In the genomic region with DNA sequence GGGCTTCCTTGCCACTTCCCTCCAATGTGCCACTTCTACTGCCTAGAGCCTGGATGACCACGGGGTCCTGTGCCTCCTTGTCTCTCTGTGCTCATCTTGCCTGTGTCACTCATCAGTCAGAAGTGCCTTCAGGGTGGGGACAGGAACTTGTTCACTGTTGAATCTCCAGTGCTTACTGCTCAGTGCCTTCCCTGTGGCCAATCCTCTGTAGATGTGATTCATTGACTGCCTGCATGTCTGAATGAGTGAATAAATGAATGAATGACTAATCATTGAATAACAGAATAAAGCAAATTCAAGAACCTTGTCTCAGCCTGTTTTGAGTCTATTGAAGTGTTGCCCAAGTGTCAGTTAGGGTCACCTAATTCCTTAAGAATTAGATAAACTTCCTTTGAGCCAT, we compare ENCODE assay signal across 19 cellular contexts. TPM values are rescaled to one million over a fixed set of nuclear protein-coding genes. Genes with fewer than 3 reads are reported as not detected.
DNase-seq lines count a peak whose midpoint lies in the region; TF ChIP-seq lines count a peak whose summit lies in the region.
"Had no signal": no experiment of that assay in that cellular context is flagged by ENCODE, and none has a peak within 500 bp of the region (broad histone marks: within the 10 kb centered on the region; RNA-seq: fewer than 3 reads in every experiment).

No MANE protein-coding gene starts in this region.

- H3K9me3 ChIP-seq in breast epithelium, result no peaks in the 10 kb centered on the region
- H3K9me3 ChIP-seq in MG63, result no peaks in the 10 kb centered on the region

- intact Hi-C loops in MCF 10A (cut with micrococcal nuclease), result loop anchor here (10.0 kb wide), 1 partner anchor 111 kb away; no protein-coding TSS in a partner anchor
- intact Hi-C loops in breast epithelium (cut with DNase I; ENCODE audit: low total_unique reads), result no loop called here
- intact Hi-C loops in head of caudate nucleus (cut with DNase I), result loop anchor here (5.0 kb wide), 1 partner anchor 273 kb away; no protein-coding TSS in a partner anchor
- intact Hi-C loops in posterior vena cava (cut with DNase I), result loop anchor here in 1 of 2 donors (10.0 kb wide), 1 partner anchor 271 kb away; no protein-coding TSS in a partner anchor

- H3K4me1 Mint-ChIP-seq in MCF 10A (ENCODE audit: insufficient read depth, unreplicated experiment), result peaks cover 17% of the 10 kb centered on the region
- H3K4me1 Mint-ChIP-seq: neural crest cell had no signal

- POLR2A ChIA-PET in MCF 10A (lab: Yijun Ruan, JAX), result no interaction called here

- H3K27ac ChIP-seq in breast epithelium (no peak overlapping the region), epithelial cell of prostate (peak overlapping the region; percentile 98)

- H3K27me3 Mint-ChIP-seq in MCF 10A (ENCODE audit: insufficient read depth, unreplicated experiment), result no peaks in the 10 kb centered on the region
- H3K27me3 Mint-ChIP-seq: CD4-positive, alpha-beta T cell had no signal

- no peaks in the 10 kb centered on the region for H3K36me3 Mint-ChIP-seq in MCF 10A (ENCODE audit: insufficient read depth, unreplicated experiment)

- no peaks in the 10 kb centered on the region for H3K36me3 ChIP-seq in breast epithelium
- no peaks in the 10 kb centered on the region for H3K36me3 ChIP-seq in MG63

- no peak overlapping the region for H3K27ac Mint-ChIP-seq in MCF 10A (ENCODE audit: low read depth, unreplicated experiment)
- H3K27ac Mint-ChIP-seq: CD4-positive, alpha-beta T cell had no signal

- no peak for TF ChIP-seq CTCF in MCF 10A (IDR thresholded peaks at IDR 0.05; ENCODE audit: unreplicated experiment)
- TF ChIP-seq CTCF in breast epithelium (IDR thresholded peaks at IDR 0.05), result no peak

- no peaks in the 10 kb centered on the region for H3K4me1 ChIP-seq in breast epithelium

- BruUV-seq in MCF 10A (replicated peaks; lab: Mats Ljungman, UMichigan), result no TSS peak

- CTCF ChIA-PET in MCF 10A (lab: Yijun Ruan, JAX), result interaction anchor here (1.0 to 5.8 kb wide), 3 partner anchors 41 to 301 kb away, joined by 3 to 71 read pairs (median 50); a partner anchor contains a TSS

- H3K9me3 Mint-ChIP-seq in MCF 10A (ENCODE audit: unreplicated experiment), result no peaks in the 10 kb centered on the region
- H3K9me3 Mint-ChIP-seq: CD4-positive, alpha-beta T cell; neural crest cell had no signal

- DNase-seq in MCF 10A (ENCODE audit: unreplicated experiment) (peak; percentile 50), breast epithelium (ENCODE audit: low spot score in 2 of 2) (no peak), MG63 (peak; percentile 29), epithelial cell of prostate (ENCODE audit: low read depth, low spot score) (peak; percentile 87), stromal cell of bone marrow (ENCODE audit: low read depth) (peak; percentile 23), NOMO-1 treated with DMSO at 0.1 percent for 48 hours (lab: John Stamatoyannopoulos, UW; ENCODE audit: unreplicated experiment) (no peak), head of caudate nucleus (no peak), posterior vena cava (ENCODE audit: low spot score) (no peak)
- DNase-seq: activated CD4-positive, alpha-beta T cell treated with anti-CD3 and anti-CD28 coated beads for 4 hours; activated effector memory CD4-positive, alpha-beta T cell treated with anti-CD3 and anti-CD28 coated beads, Interleukin-2, amount 50 U/mL, for 16 hours; anterior cingulate cortex; CD4-positive, alpha-beta T cell; DMS79; GOT3; Karpas-422; NCI-H1105 treated with DMSO at 0.1 percent for 48 hours; NCI-H2171 treated with DMSO at 0.1 percent for 48 hours; NCI-H82 had no signal

- H3K4me3 ChIP-seq in breast epithelium (no peak overlapping the region), MG63 (no peak overlapping the region)

- no peak overlapping the region for H3K4me3 Mint-ChIP-seq in MCF 10A (ENCODE audit: unreplicated experiment)
- H3K4me3 Mint-ChIP-seq: CD4-positive, alpha-beta T cell; neural crest cell had no signal

- no peaks in the 10 kb centered on the region for H3K27me3 ChIP-seq in breast epithelium
- H3K27me3 ChIP-seq in MG63, result no peaks in the 10 kb centered on the region; the same call in 1 of the 2 replicates

- no peak for TF ChIP-seq POLR2A in breast epithelium (IDR thresholded peaks at IDR 0.05)

RNA-seq across cellular contexts. Expression of a gene that starts 42.3 kb away (rescaled TPM):
- total RNA-seq in MCF 10A (2022), result 38.8 and 43.8 TPM in 2 replicates
- 10 to 100 TPM; 24.2 to 28.2 (median 26.9) TPM for total RNA-seq in breast epithelium
- 32.9 and 51.3 TPM in 2 replicates for total RNA-seq in MG63 (2014; rRNA removed; shearing (Covaris generic); ENCODE audit: low replicate concordance)
- 10 to 100 TPM; 19.2 to 24.7 TPM for total RNA-seq in posterior vena cava

RNA-seq across cellular contexts. Expression of a gene that starts 50.7 kb away (rescaled TPM):
- 266 and 327 TPM in 2 replicates for total RNA-seq in MCF 10A (2022)
- total RNA-seq in breast epithelium, result 100 to 1,000 TPM in 2 of 3 donors, 10 to 100 TPM in 1; 79.0 to 201 (median 104) TPM
- 179 and 213 TPM in 2 replicates for total RNA-seq in MG63 (2014; rRNA removed; shearing (Covaris generic); ENCODE audit: low replicate concordance)
- total RNA-seq in posterior vena cava, result 100 to 1,000 TPM; 133 to 139 TPM

Comparison
In these comparisons a context has a peak if more than half of its experiments do, and no peak if none do; other contexts are left out.
1. DNase-seq: peak in MCF 10A (single experiment), MG63 (single experiment), epithelial cell of prostate (single experiment) and stromal cell of bone marrow (single experiment); none in breast epithelium (0 of 2), NOMO-1 treated with DMSO at 0.1 percent for 48 hours (single experiment), head of caudate nucleus (0 of 42) and posterior vena cava (single experiment).